ENCODE assay signal across 8 cellular contexts in the genomic region with DNA sequence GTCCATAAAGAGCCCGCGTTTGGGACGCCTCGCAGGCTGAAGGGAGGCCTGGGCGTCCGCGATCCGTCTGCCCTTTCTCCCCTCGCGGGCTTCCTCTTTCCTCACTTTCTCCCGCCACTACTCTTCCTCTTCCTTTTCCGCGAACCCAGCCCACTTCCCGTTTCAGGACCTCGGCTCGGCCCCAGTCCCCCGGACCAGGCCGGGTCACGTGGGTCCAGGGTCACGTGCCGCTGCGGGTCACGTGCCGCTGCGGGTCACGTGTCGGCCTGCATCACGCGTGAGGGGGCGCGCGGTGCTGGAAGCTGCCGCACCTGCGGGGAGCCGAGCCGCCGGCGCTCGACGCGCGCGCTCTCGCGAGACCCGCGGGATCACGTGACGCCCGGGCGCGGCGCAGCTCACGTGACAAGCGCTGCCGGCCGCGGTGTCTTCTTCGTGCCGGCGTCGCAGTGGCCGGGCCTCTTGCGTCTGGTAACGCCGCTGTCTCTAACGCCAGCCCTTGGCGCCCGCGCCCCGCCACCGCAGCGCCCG. TPM values are rescaled to one million over a fixed set of nuclear protein-coding genes. Genes with fewer than 3 reads are reported as not detected.
DNase-seq lines count a peak whose midpoint lies in the region; ATAC-seq and TF ChIP-seq lines count a peak whose summit lies in the region.

Gene LAMP1, plus strand, starts transcription at position 398 of the 528 bp plus-strand sequence. CDS start 196 bp downstream, outside the sequence.

- peak within 1 kb of the TSS; percentile 100 for H2AFZ ChIP-seq in DND-41 (ENCODE audit: low read depth, low read length)
- H2AFZ ChIP-seq in GM23248, result peak within 1 kb of the TSS; percentile 97

- H3K79me2 ChIP-seq in DND-41 (ENCODE audit: insufficient read depth, low read length) (peaks cover 53% of the 10 kb centered on the region), GM23248 (ENCODE audit: insufficient read depth) (peaks cover 46% of the 10 kb centered on the region)

- WGBS in GM23248 (ENCODE audit: low coverage in 1 of 2, low lambda C conversion rate in 2 of 2, missing lambda C conversion rate in 2 of 2), 2 experiments, result 1 to 2% methylated on average over 46 to 74 of the region's 74 CpGs
- 0% methylated on average over 15 to 27 of the region's 74 CpGs for WGBS in esophagus squamous epithelium, 2 donors

- peak; percentile 98 for DNase-seq in DND-41
- peak; percentile 99 for DNase-seq in GM23248
- DNase-seq in Kasumi-1 (lab: John Stamatoyannopoulos, UW), result peak; percentile 85 to 88
- DNase-seq in RKO (ENCODE audit: low spot score), result peak; percentile 95
- peak; percentile 99 for DNase-seq in activated T-helper 1 cell treated with Interleukin-2 at 50 U/mL for 16 hours (ENCODE audit: low read depth)
- peak; percentile 90 for DNase-seq in esophagus squamous epithelium (lab: John Stamatoyannopoulos, UW)
- peak; percentile 97 for DNase-seq in myocyte (ENCODE audit: low read depth)
- peak; percentile 91 to 96 for DNase-seq in stimulated activated CD8-positive, alpha-beta memory T cell treated with anti-CD3 and anti-CD28 coated beads, Interleukin-7, amount 100 ng/mL, for 4 hours (ENCODE audit: low read depth in 2 of 2)

- peak within 1 kb of the TSS; percentile 95 for H3K27ac ChIP-seq in DND-41 (ENCODE audit: low read length)
- peak within 1 kb of the TSS; percentile 75 for H3K27ac ChIP-seq in GM23248
- H3K27ac ChIP-seq in esophagus squamous epithelium, result peak within 1 kb of the TSS; percentile 89 to 95 (median 92)

- in situ Hi-C loops in GM23248 (cut with MboI), result no loop called here

- H3K36me3 ChIP-seq in DND-41 (ENCODE audit: insufficient read depth, low read length), result peaks cover 11% of the 10 kb centered on the region
- H3K36me3 ChIP-seq in GM23248 (ENCODE audit: low read depth), result no peaks in the 10 kb centered on the region
- H3K36me3 ChIP-seq in esophagus squamous epithelium, result no peaks in the 10 kb centered on the region

- intact Hi-C loops in esophagus squamous epithelium (cut with DNase I), result no loop called here

- peak within 1 kb of the TSS; percentile 97 for H3K9ac ChIP-seq in DND-41 (ENCODE audit: low read depth, low read length)
- H3K9ac ChIP-seq in GM23248, result peak within 1 kb of the TSS; percentile 94

- H3K4me3 ChIP-seq in DND-41 (ENCODE audit: low read depth in 1 of 2, low read length in 2 of 2) (peak within 1 kb of the TSS; percentile 77 to 98), GM23248 (peak within 1 kb of the TSS; percentile 84), esophagus squamous epithelium (peak within 1 kb of the TSS; percentile 75 to 96 (median 85))

- no peaks in the 10 kb centered on the region for H3K9me3 ChIP-seq in DND-41 (ENCODE audit: insufficient read depth, low read length, severe bottlenecking)
- no peaks in the 10 kb centered on the region for H3K9me3 ChIP-seq in GM23248 (ENCODE audit: low read depth)
- H3K9me3 ChIP-seq in esophagus squamous epithelium, result no peaks in the 10 kb centered on the region

- H3K4me1 ChIP-seq in DND-41 (ENCODE audit: insufficient read depth, low read length), result peaks cover 38% of the 10 kb centered on the region
- H3K4me1 ChIP-seq in GM23248 (ENCODE audit: insufficient read depth), result peaks cover 11% of the 10 kb centered on the region; the same call in 1 of the 2 replicates
- peaks cover 18 to 51% (median 20%) of the 10 kb centered on the region in 3 donors for H3K4me1 ChIP-seq in esophagus squamous epithelium

- H3K4me2 ChIP-seq in DND-41 (ENCODE audit: insufficient read depth, low read length), result peak within 1 kb of the TSS; percentile 100
- peak within 1 kb of the TSS; percentile 92 for H3K4me2 ChIP-seq in GM23248 (ENCODE audit: unreplicated experiment)

- no peaks in the 10 kb centered on the region for H3K9me2 ChIP-seq in GM23248 (ENCODE audit: insufficient read depth)

- H4K20me1 ChIP-seq in DND-41 (ENCODE audit: insufficient read depth, low read length), result peaks cover 24% of the 10 kb centered on the region; the same call in 1 of the 2 replicates
- H4K20me1 ChIP-seq in GM23248 (ENCODE audit: insufficient read depth), result no peaks in the 10 kb centered on the region

- peak; percentile 87 for ATAC-seq in DND-41 (ENCODE audit: insufficient read depth, low read depth)

- TF ChIP-seq CTCF in DND-41 (IDR thresholded peaks at IDR 0.05; ENCODE audit: borderline replicate concordance, extremely low read depth, low read length, poor library complexity, severe bottlenecking) (no peak), esophagus squamous epithelium (IDR thresholded peaks at IDR 0.05) (peak in 2 of 6 experiments; percentile 40 to 53)

- peaks cover 15% of the 10 kb centered on the region for H3F3A ChIP-seq in GM23248 (ENCODE audit: insufficient read depth)

- TF ChIP-seq POLR2A in esophagus squamous epithelium (IDR thresholded peaks at IDR 0.05), result peak in 2 of 4 donors; percentile 13 to 74

- peaks cover 7% of the 10 kb centered on the region for H3K27me3 ChIP-seq in DND-41 (ENCODE audit: insufficient read depth, low read length, poor library complexity)
- H3K27me3 ChIP-seq in GM23248 (replicated peaks; ENCODE audit: insufficient read depth), result no peaks in the 10 kb centered on the region
- H3K27me3 ChIP-seq in esophagus squamous epithelium, result peaks cover 0 to 4% (median under 1%) of the 10 kb centered on the region in 4 donors

RNA-seq across cellular contexts. Expression of gene LAMP1, which starts in this region (rescaled TPM):
- total RNA-seq in GM23248 (2014; rRNA removed; shearing (Covaris generic)), result 295 and 305 TPM in 2 replicates
- polyA plus RNA-seq in GM23248 (2016; fragmentation: Nextera tagmentation; extraction: Ambion mirVana), result 111 and 118 TPM in 2 replicates
- total RNA-seq in esophagus squamous epithelium (100 to 1,000 TPM in 3 of 4 donors, 10 to 100 TPM in 1; 95.4 to 153 (median 123) TPM), myocyte (211 and 223 TPM in 2 replicates)
- polyA plus RNA-seq in myocyte (2012), result 429 TPM

Comparison
In these comparisons a context has a peak if more than half of its experiments do, and no peak if none do; other contexts are left out.
1. Peak in every context shown above with its lines: DNase-seq, ATAC-seq, H3K4me3 ChIP-seq and H3K27ac ChIP-seq.